In the genomic region with DNA sequence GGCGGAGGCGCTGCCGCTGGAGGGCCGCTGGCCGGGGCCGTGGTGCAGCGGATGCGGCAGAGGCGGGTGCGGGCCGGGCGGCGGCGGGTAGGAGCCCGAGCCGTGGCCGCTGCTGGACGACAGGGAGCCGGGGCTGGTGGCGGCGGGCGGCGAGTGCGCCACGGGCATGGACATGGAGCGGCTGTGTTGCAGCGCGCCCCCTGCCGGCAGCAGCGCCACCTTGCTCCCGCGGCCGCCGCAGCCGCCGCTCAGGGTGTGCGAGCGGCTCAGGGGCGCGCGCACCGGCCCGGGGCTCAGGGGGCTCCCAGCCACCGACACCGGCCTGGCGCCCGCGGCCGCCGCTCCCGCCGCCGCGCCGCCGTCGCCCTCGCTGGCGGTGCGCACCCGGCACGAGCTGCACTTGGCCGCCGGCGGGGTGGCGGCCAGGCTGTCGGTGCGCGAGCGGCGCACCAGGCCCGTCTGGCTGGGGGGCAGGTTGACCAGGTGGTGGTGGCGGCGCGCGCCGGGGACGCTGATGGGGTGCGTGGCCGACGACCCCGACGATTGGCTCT, we compare ENCODE assay signal across 8 cellular contexts. TPM values are rescaled to one million over a fixed set of nuclear protein-coding genes. Genes with fewer than 3 reads are reported as not detected.
DNase-seq lines count a peak whose midpoint lies in the region; ATAC-seq and TF ChIP-seq lines count a peak whose summit lies in the region.

No MANE protein-coding gene starts in this region.

- H2AK5ac ChIP-seq in H9 (ENCODE audit: insufficient read length, low read length), result no peak overlapping the region

- H3F3A ChIP-seq in MM.1S (ENCODE audit: insufficient read depth, low read length), result peaks cover 16% of the 10 kb centered on the region

- H3K4me2 ChIP-seq in H9 (ENCODE audit: insufficient read depth, insufficient read length, low read length) (peak overlapping the region; percentile 92), MM.1S (ENCODE audit: low read depth, low read length) (no peak overlapping the region)

- WGBS in H9 (ENCODE audit: extremely low coverage, insufficient read length, low lambda C conversion rate), result no CpG with 5 or more reads among the region's 83 CpGs
- WGBS in gastroesophageal sphincter (ENCODE audit: low coverage in 1 of 2), 2 donors, result no CpG with 5 or more reads among the region's 83 CpGs
- WGBS in thyroid gland, 2 donors, result 4% methylated on average over 9 of the region's 83 CpGs; no CpG with 5 or more reads in 1 of the 2 donors

- no peak overlapping the region for H3T11ph ChIP-seq in H9 (ENCODE audit: low read length)

- H3K27me3 ChIP-seq in ACC112 (ENCODE audit: insufficient read depth, low read length) (no peaks in the 10 kb centered on the region), H9 (ENCODE audit: insufficient read depth, low read length) (no peaks in the 10 kb centered on the region), gastroesophageal sphincter (no peaks in the 10 kb centered on the region), thyroid gland (no peaks in the 10 kb centered on the region), MM.1S (replicated peaks; ENCODE audit: insufficient read depth, low read length) (no peaks in the 10 kb centered on the region)

- TF ChIP-seq EP300 in gastroesophageal sphincter (IDR thresholded peaks at IDR 0.05), result no peak

- H3K27me3 Mint-ChIP-seq in H9 (ENCODE audit: low read depth), result peaks cover 15% of the 10 kb centered on the region
- H3K27me3 Mint-ChIP-seq in activated naive CD4-positive, alpha-beta T cell treated with anti-CD3 and anti-CD28 coated beads, Interleukin-2, amount 10 ng/mL, durations not matched to agents 7 days and 5 days, result peaks cover 25% of the 10 kb centered on the region
- H3K27me3 Mint-ChIP-seq in neural crest cell (ENCODE audit: low read depth), result peaks cover 14% of the 10 kb centered on the region

- no peak overlapping the region for H2BK5ac ChIP-seq in H9 (ENCODE audit: insufficient read length, low read length)

- H2BK15ac ChIP-seq in H9 (ENCODE audit: low read depth, low read length), result no peak overlapping the region

- no peak overlapping the region for H3K4ac ChIP-seq in H9 (ENCODE audit: low read depth, low read length)

- no peak overlapping the region for H4K8ac ChIP-seq in H9 (replicated peaks; ENCODE audit: insufficient read length, low read depth, low read length)

- H3K23me2 ChIP-seq in H9 (ENCODE audit: insufficient read length, low read depth, low read length, poor library complexity, severe bottlenecking), result peaks cover 21% of the 10 kb centered on the region

- no peaks in the 10 kb centered on the region for H3K79me1 ChIP-seq in H9 (ENCODE audit: insufficient read depth, low read depth, low read length, poor library complexity, severe bottlenecking)

- no peak overlapping the region for H2AFZ ChIP-seq in ACC112 (ENCODE audit: low read length, unreplicated experiment)
- no peak overlapping the region for H2AFZ ChIP-seq in H9 (ENCODE audit: low read length)
- no peak overlapping the region for H2AFZ ChIP-seq in MM.1S (ENCODE audit: low read length)

- intact Hi-C loops in thyroid gland (cut with DNase I), result loop anchor here (5.0 to 10.0 kb wide), 3 partner anchors 323 to 820 kb away; no protein-coding TSS in a partner anchor

- ATAC-seq in gastroesophageal sphincter, result peak; percentile 49

- H3K36me3 Mint-ChIP-seq in H9 (ENCODE audit: insufficient read depth in 1 of 3, low read depth in 3 of 3), result peaks cover 12 to 21% (median 16%) of the 10 kb centered on the region in 3 experiments; a peak in 6 of 7 replicates
- H3K36me3 Mint-ChIP-seq in activated naive CD4-positive, alpha-beta T cell treated with anti-CD3 and anti-CD28 coated beads, Interleukin-2, amount 10 ng/mL, durations not matched to agents 7 days and 5 days, result peaks cover 20% of the 10 kb centered on the region
- H3K36me3 Mint-ChIP-seq in neural crest cell (ENCODE audit: low read depth), result peaks cover 10% of the 10 kb centered on the region

- CTCF ChIA-PET in activated naive CD4-positive, alpha-beta T cell treated with anti-CD3 and anti-CD28 coated beads, Interleukin-2, amount 10 ng/mL, durations not matched to agents 7 days and 5 days (lab: Charles Lee), result interaction anchor here (0.7 to 1.2 kb wide), 5 partner anchors 8 to 300 kb away, joined by 3 to 6 read pairs (median 4); no protein-coding TSS in a partner anchor

- no peak overlapping the region for H3K23ac ChIP-seq in H9 (ENCODE audit: insufficient read length, low read depth, low read length)

- no peaks in the 10 kb centered on the region for H3K9me3 Mint-ChIP-seq in H9
- no peaks in the 10 kb centered on the region for H3K9me3 Mint-ChIP-seq in activated naive CD4-positive, alpha-beta T cell treated with anti-CD3 and anti-CD28 coated beads, Interleukin-2, amount 10 ng/mL, durations not matched to agents 7 days and 5 days
- no peaks in the 10 kb centered on the region for H3K9me3 Mint-ChIP-seq in neural crest cell

- H3K36me3 ChIP-seq in ACC112 (ENCODE audit: insufficient read depth, low read length) (peaks cover 16% of the 10 kb centered on the region), gastroesophageal sphincter (peaks cover 0 to 39% of the 10 kb centered on the region in 2 donors), thyroid gland (peaks cover 18 to 28% of the 10 kb centered on the region in 2 donors), MM.1S (replicated peaks; ENCODE audit: insufficient read depth, low read length) (no peaks in the 10 kb centered on the region)

- H3K4me1 ChIP-seq in ACC112 (ENCODE audit: control insufficient read depth, insufficient read depth, low read length, unreplicated experiment), result peaks cover 22% of the 10 kb centered on the region
- H3K4me1 ChIP-seq in H9 (ENCODE audit: insufficient read depth, low read length), result peaks cover 4% of the 10 kb centered on the region; the same call in 1 of the 2 replicates
- peaks cover 0 to 65% (median 6%) of the 10 kb centered on the region in 3 donors for H3K4me1 ChIP-seq in gastroesophageal sphincter
- peaks cover 25 to 54% of the 10 kb centered on the region in 2 donors for H3K4me1 ChIP-seq in thyroid gland
- peaks cover 15% of the 10 kb centered on the region for H3K4me1 ChIP-seq in MM.1S (ENCODE audit: low read length)

- no peak overlapping the region for H2BK20ac ChIP-seq in H9 (ENCODE audit: low read depth, low read length, poor library complexity, severe bottlenecking)

- H3K4me3 ChIP-seq in ACC112 (ENCODE audit: low read depth, low read length) (peak overlapping the region; percentile 98), gastroesophageal sphincter (peak overlapping the region; percentile 82 to 92), thyroid gland (replicated peaks in 1 of 3) (peak overlapping the region; percentile 20 to 84 (median 32)), MM.1S (ENCODE audit: low read length) (no peak overlapping the region)

- H4K5ac ChIP-seq in H9 (ENCODE audit: insufficient read length, low read depth, low read length), result no peak overlapping the region

- no peak overlapping the region for H3K18ac ChIP-seq in H9 (ENCODE audit: insufficient read length, low read depth, low read length)

- DNase-seq in H9 (peak; percentile 81), RPMI7951 (ENCODE audit: low read depth) (peak; percentile 57), neural crest cell (ENCODE audit: low read depth, low spot score) (peak; percentile 84), thyroid gland (peak; percentile 81 to 82), MM.1S (no peak)
- peak; percentile 71 for DNase-seq in activated naive CD4-positive, alpha-beta T cell treated with anti-CD3 and anti-CD28 coated beads, Interleukin-2, amount 10 ng/mL, durations not matched to agents 7 days and 5 days

- TF ChIP-seq POLR2A in gastroesophageal sphincter (IDR thresholded peaks at IDR 0.05) (peak; percentile 28 to 41), thyroid gland (IDR thresholded peaks at IDR 0.05) (peak in 1 of 2 donors; percentile 40)

- H3K14ac ChIP-seq in H9 (ENCODE audit: insufficient read depth, low read length), result peak overlapping the region; percentile 87

- H3K4me1 Mint-ChIP-seq in H9, result peaks cover 21 to 32% of the 10 kb centered on the region in 2 experiments
- peaks cover 35% of the 10 kb centered on the region for H3K4me1 Mint-ChIP-seq in activated naive CD4-positive, alpha-beta T cell treated with anti-CD3 and anti-CD28 coated beads, Interleukin-2, amount 10 ng/mL, durations not matched to agents 7 days and 5 days
- H3K4me1 Mint-ChIP-seq in neural crest cell, result peaks cover 25% of the 10 kb centered on the region

- H4K20me1 ChIP-seq in H9 (ENCODE audit: control insufficient read depth, insufficient read depth, insufficient read length), result peaks cover 4% of the 10 kb centered on the region
- no peaks in the 10 kb centered on the region for H4K20me1 ChIP-seq in MM.1S (ENCODE audit: insufficient read depth, low read length)

- H3K27ac ChIP-seq in ACC112 (ENCODE audit: low read depth, low read length) (peak overlapping the region; percentile 65; the same call in 1 of the 2 replicates), H9 (ENCODE audit: insufficient read length, low read depth, low read length) (no peak overlapping the region), gastroesophageal sphincter (peak overlapping the region; percentile 95 to 99 (median 97)), thyroid gland (peak overlapping the region; percentile 85 to 97 (median 96)), MM.1S (ENCODE audit: low read length) (no peak overlapping the region)

- H3K9ac ChIP-seq in H9 (ENCODE audit: extremely low read depth, insufficient read length, low read length) (peak overlapping the region; percentile 56), MM.1S (ENCODE audit: low read length) (no peak overlapping the region)

- H3K27ac Mint-ChIP-seq in H9, result no peak overlapping the region; a peak in 1 of 7 replicates
- H3K27ac Mint-ChIP-seq in activated naive CD4-positive, alpha-beta T cell treated with anti-CD3 and anti-CD28 coated beads, Interleukin-2, amount 10 ng/mL, durations not matched to agents 7 days and 5 days, result peak overlapping the region; percentile 55
- no peak overlapping the region for H3K27ac Mint-ChIP-seq in neural crest cell (ENCODE audit: unreplicated experiment)

- no peaks in the 10 kb centered on the region for H3K9me2 ChIP-seq in MM.1S (replicated peaks; ENCODE audit: insufficient read depth, low read length)

- no peak overlapping the region for H2BK12ac ChIP-seq in H9 (ENCODE audit: insufficient read length, low read depth, low read length)

- peak overlapping the region; percentile 63 to 80 for H3K4me3 Mint-ChIP-seq in H9
- H3K4me3 Mint-ChIP-seq in activated naive CD4-positive, alpha-beta T cell treated with anti-CD3 and anti-CD28 coated beads, Interleukin-2, amount 10 ng/mL, durations not matched to agents 7 days and 5 days, result peak overlapping the region; percentile 63
- peak overlapping the region; percentile 83 for H3K4me3 Mint-ChIP-seq in neural crest cell

- H3K56ac ChIP-seq in H9 (ENCODE audit: insufficient read length, low read depth, low read length), result no peak overlapping the region

- TF ChIP-seq CTCF in H9 (conservative IDR thresholded peaks at IDR 0.05) (peak; percentile 67), gastroesophageal sphincter (IDR thresholded peaks at IDR 0.05) (peak; percentile 45 to 92 (median 82)), neural crest cell (conservative IDR thresholded peaks at IDR 0.05) (peak; percentile 72), thyroid gland (IDR thresholded peaks at IDR 0.05) (peak in 4 of 6 experiments; percentile 62 to 91 (median 84)), MM.1S (IDR thresholded peaks at IDR 0.05; ENCODE audit: low read length) (no peak)

- H2BK120ac ChIP-seq in H9 (ENCODE audit: low read depth, low read length, poor library complexity, severe bottlenecking), result no peak overlapping the region

- H3K9me3 ChIP-seq in H9 (ENCODE audit: control insufficient read depth, low read depth, low read length) (no peaks in the 10 kb centered on the region), gastroesophageal sphincter (no peaks in the 10 kb centered on the region), thyroid gland (no peaks in the 10 kb centered on the region), MM.1S (replicated peaks; ENCODE audit: insufficient read depth, low read length) (no peaks in the 10 kb centered on the region)

- no peak overlapping the region for H4K91ac ChIP-seq in H9 (ENCODE audit: insufficient read length, low read depth, low read length)

- peaks cover 52% of the 10 kb centered on the region for H3K79me2 ChIP-seq in ACC112 (ENCODE audit: control insufficient read depth, insufficient read depth, low read length, unreplicated experiment)
- peaks cover 4% of the 10 kb centered on the region; the same call in 1 of the 2 replicates for H3K79me2 ChIP-seq in H9 (ENCODE audit: insufficient read depth, low read length)
- peaks cover 41% of the 10 kb centered on the region for H3K79me2 ChIP-seq in MM.1S (ENCODE audit: low read length)

RNA-seq across cellular contexts. Expression of a gene that starts 1.7 kb away (rescaled TPM):
- total RNA-seq in H9 (2021), result 10.0 and 10.1 TPM in 2 replicates
- total RNA-seq in RPMI7951 (2014; rRNA removed; shearing (Covaris generic)), result 0.24 and 0.49 TPM in 2 replicates
- 10 to 100 TPM; 29.8 to 69.3 (median 49.4) TPM for total RNA-seq in gastroesophageal sphincter
- 6.8 and 7.0 TPM in 2 replicates for total RNA-seq in neural crest cell
- 10 to 100 TPM; 12.9 to 29.1 (median 17.6) TPM for total RNA-seq in thyroid gland

Comparison
In these comparisons a context has a peak if more than half of its experiments do, and no peak if none do; other contexts are left out.
1. H3K27ac ChIP-seq: peak in ACC112 (single experiment), gastroesophageal sphincter (4 of 4) and thyroid gland (3 of 3); none in H9 (single experiment) and MM.1S (single experiment).
2. Peak in every context shown above with its lines, with median percentiles within 50 percentile points of each other: H3K4me3 Mint-ChIP-seq.